Comparison of ENCODE assay signal across 7 cellular contexts in the genomic region with DNA sequence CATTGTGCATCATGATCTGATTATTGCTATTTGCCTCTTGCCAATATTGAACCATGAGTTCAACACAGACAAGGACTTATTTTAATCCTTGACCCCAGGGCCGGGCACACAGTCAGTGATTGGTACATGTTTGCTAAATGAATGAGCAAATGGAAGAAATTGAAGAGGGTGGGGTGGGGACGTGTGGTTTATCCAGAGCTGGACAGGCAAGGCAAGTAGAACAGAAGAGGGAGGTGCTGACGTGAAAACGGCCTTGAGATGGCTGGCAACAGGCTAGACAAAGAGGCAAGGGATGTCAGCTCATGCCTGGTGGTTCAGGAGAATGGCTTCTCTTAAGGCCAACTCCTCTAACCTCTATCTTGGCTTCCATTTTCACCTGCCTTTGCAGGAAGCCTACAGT. TPM values are rescaled to one million over a fixed set of nuclear protein-coding genes. Genes with fewer than 3 reads are reported as not detected.
"Had no signal": no experiment of that assay in that cellular context is flagged by ENCODE, and none has a peak within 500 bp of the region (broad histone marks: within the 10 kb centered on the region; RNA-seq: fewer than 3 reads in every experiment).

No MANE protein-coding gene starts in this region.

RNA-seq across cellular contexts. Expression of gene SOWAHD, which starts 50.1 kb away (rescaled TPM):
- total RNA-seq: natural killer cell treated with Interleukin-12 subunit alpha and Interleukin-12 subunit beta and Interleukin-15 and Interleukin-18, amount 100 ng/mL, for 72 hours; occipital lobe; psoas muscle; pulmonary artery endothelial cell; right atrium auricular region; smooth muscle cell had no signal
- polyA plus RNA-seq: neural cell, smooth muscle cell had no signal
